In the genomic region with DNA sequence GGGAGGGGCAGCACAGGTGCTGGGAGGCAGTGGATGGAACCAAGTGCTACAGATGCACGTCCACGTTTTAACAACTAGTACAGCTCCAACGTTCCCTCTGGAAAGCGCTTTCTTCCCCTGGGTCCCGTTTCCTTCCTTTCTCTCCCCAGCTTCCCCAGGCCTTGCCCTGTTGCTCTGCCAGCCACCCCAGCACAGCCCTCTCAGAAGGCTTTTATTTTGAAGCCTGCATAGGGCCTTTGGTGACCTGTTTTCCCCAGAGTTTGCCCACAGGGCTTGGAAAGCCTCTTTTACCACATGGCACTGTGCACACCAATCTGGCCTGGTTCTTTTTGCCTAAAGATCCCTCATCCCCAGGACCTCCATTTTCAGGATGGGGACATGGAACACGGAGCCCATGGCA, we compare ENCODE assay signal across 24 cellular contexts. TPM values are rescaled to one million over a fixed set of nuclear protein-coding genes. Genes with fewer than 3 reads are reported as not detected.
DNase-seq lines count a peak whose midpoint lies in the region; ATAC-seq, FAIRE-seq and TF ChIP-seq lines count a peak whose summit lies in the region.
"Had no signal": no experiment of that assay in that cellular context is flagged by ENCODE, and none has a peak within 500 bp of the region (broad histone marks: within the 10 kb centered on the region; RNA-seq: fewer than 3 reads in every experiment).

No MANE protein-coding gene starts in this region.

- CTCF ChIA-PET in K562 (lab: Yijun Ruan, JAX; ENCODE audit: low intra/inter-chr PET ratio), result no interaction called here

- H3K79me2 ChIP-seq in K562 (ENCODE audit: control insufficient read depth, insufficient read depth, low read length), result no peaks in the 10 kb centered on the region

- WGBS in K562 (ENCODE audit: insufficient coverage, low coverage, missing lambda C conversion rate), result 0% methylated on average over 6 of the region's 6 CpGs
- 52 to 75% (median 61%) methylated on average over 6 of the region's 6 CpGs for WGBS in spleen, 5 donors

- H3K9me3 ChIP-seq in K562 (replicated peaks; ENCODE audit: control insufficient read depth, insufficient read depth, low read depth, low read length), result no peaks in the 10 kb centered on the region
- no peaks in the 10 kb centered on the region for H3K9me3 ChIP-seq in upper lobe of right lung
- H3K9me3 ChIP-seq in spleen, result no peaks in the 10 kb centered on the region
- H3K9me3 ChIP-seq: BE2C, Caco-2 had no signal

- TF ChIP-seq RAD21 in K562 (CRISPR knock-in tag; conservative IDR thresholded peaks at IDR 0.05 in 1 of 2, IDR thresholded peaks at IDR 0.05 in 1 of 2), result no peak

- H3K27me3 Mint-ChIP-seq in natural killer cell treated with Interleukin-12 subunit alpha and Interleukin-12 subunit beta and Interleukin-15 and Interleukin-18, amount 100 ng/mL, for 72 hours, result peaks cover 37 to 50% of the 10 kb centered on the region in 2 donors

- no peak overlapping the region for H3K9ac ChIP-seq in K562 (ENCODE audit: insufficient read depth in 1 of 2, low read depth in 2 of 2, low read length in 2 of 2)

- peak; percentile 42 for DNase-seq in activated effector memory CD4-positive, alpha-beta T cell treated with anti-CD3 and anti-CD28 coated beads, Interleukin-2, amount 50 U/mL, for 16 hours
- no peak for DNase-seq in activated effector memory CD4-positive, alpha-beta T cell treated with Interleukin-2 at 50 U/mL for 16 hours
- DNase-seq in G401 (ENCODE audit: low spot score) (peak; percentile 16), K562 (ENCODE audit: extremely low read depth in 1 of 4, low spot score in 3 of 4) (no peak), upper lobe of right lung (peak; percentile 17), spleen (no peak), ureter (ENCODE audit: low spot score) (no peak)
- DNase-seq in natural killer cell treated with Interleukin-12 subunit alpha and Interleukin-12 subunit beta and Interleukin-15 and Interleukin-18, amount 100 ng/mL, for 72 hours (ENCODE audit: low spot score), result no peak
- DNase-seq: BE2C; Caco-2; CD4-positive, CD25-positive, alpha-beta regulatory T cell; CD8-positive, alpha-beta T cell; DMS79; EL; GF-D8; GOT3; H7; HCEC 1CT had no signal

- no peaks in the 10 kb centered on the region for H3K9me1 ChIP-seq in K562 (ENCODE audit: control insufficient read depth, insufficient read depth, low read length)

- H3K9me3 Mint-ChIP-seq in natural killer cell treated with Interleukin-12 subunit alpha and Interleukin-12 subunit beta and Interleukin-15 and Interleukin-18, amount 100 ng/mL, for 72 hours, result no peaks in the 10 kb centered on the region
- H3K9me3 Mint-ChIP-seq: CD8-positive, alpha-beta T cell had no signal

- no peak for FAIRE-seq in K562 (lab: Jason Lieb, UNC)
- FAIRE-seq: A204.1, GM12891, GM18507 had no signal

- TF ChIP-seq EP300 in K562 (IDR thresholded peaks at IDR 0.05; ENCODE audit: low read length), result no peak

- no peaks in the 10 kb centered on the region for H3K36me3 Mint-ChIP-seq in natural killer cell treated with Interleukin-12 subunit alpha and Interleukin-12 subunit beta and Interleukin-15 and Interleukin-18, amount 100 ng/mL, for 72 hours
- H3K36me3 Mint-ChIP-seq: CD4-positive, CD25-positive, alpha-beta regulatory T cell; CD8-positive, alpha-beta T cell had no signal

- H3K27me3 ChIP-seq in K562 (ENCODE audit: control insufficient read depth in 2 of 2, insufficient read depth in 2 of 2, low read length in 2 of 2), result peaks cover 0 to 34% of the 10 kb centered on the region in 2 experiments; a peak in 2 of 5 replicates
- H3K27me3 ChIP-seq in upper lobe of right lung, result peaks cover 44% of the 10 kb centered on the region
- H3K27me3 ChIP-seq in spleen (replicated peaks in 1 of 7), result peaks cover 0 to 63% (median 0%) of the 10 kb centered on the region in 7 donors

- H3K4me3 ChIP-seq in K562, result no peak overlapping the region
- no peak overlapping the region for H3K4me3 ChIP-seq in upper lobe of right lung
- no peak overlapping the region for H3K4me3 ChIP-seq in spleen

- no peaks in the 10 kb centered on the region for H3K4me1 Mint-ChIP-seq in natural killer cell treated with Interleukin-12 subunit alpha and Interleukin-12 subunit beta and Interleukin-15 and Interleukin-18, amount 100 ng/mL, for 72 hours (ENCODE audit: low read depth in 2 of 2)

- ATAC-seq in K562 (no peak), upper lobe of right lung (no peak)
- no peak for ATAC-seq in natural killer cell treated with Interleukin-12 subunit alpha and Interleukin-12 subunit beta and Interleukin-15 and Interleukin-18, amount 100 ng/mL, for 72 hours
- ATAC-seq: CD8-positive, alpha-beta T cell had no signal

- H3K27ac ChIP-seq in K562 (ENCODE audit: extremely low read depth, low read depth, low read length) (no peak overlapping the region), upper lobe of right lung (no peak overlapping the region), spleen (no peak overlapping the region)
- H3K27ac ChIP-seq: 22Rv1, C4-2B had no signal

- H3K4me1 ChIP-seq in K562 (replicated peaks in 1 of 2; ENCODE audit: control insufficient read depth in 2 of 2, insufficient read depth in 2 of 2, low read length in 2 of 2), result no peaks in the 10 kb centered on the region
- no peaks in the 10 kb centered on the region for H3K4me1 ChIP-seq in upper lobe of right lung
- no peaks in the 10 kb centered on the region for H3K4me1 ChIP-seq in spleen
- H3K4me1 ChIP-seq: BE2C, Caco-2 had no signal

- TF ChIP-seq CTCF in K562 (IDR thresholded peaks at IDR 0.05 in 2 of 3, conservative IDR thresholded peaks at IDR 0.05 in 1 of 3; ENCODE audit: insufficient read depth in 2 of 3, low read depth in 1 of 3, low read length in 3 of 3), result no peak
- no peak for TF ChIP-seq CTCF in upper lobe of right lung (IDR thresholded peaks at IDR 0.05)
- no peak for TF ChIP-seq CTCF in spleen (IDR thresholded peaks at IDR 0.05 in 8 of 11, conservative IDR thresholded peaks at IDR 0.05 in 3 of 11)

- no peak overlapping the region for H3K4me2 ChIP-seq in K562 (ENCODE audit: insufficient read depth, low read length)

- no peaks in the 10 kb centered on the region for H3K36me3 ChIP-seq in K562 (ENCODE audit: control insufficient read depth, insufficient read depth, low read length)
- no peaks in the 10 kb centered on the region for H3K36me3 ChIP-seq in upper lobe of right lung
- H3K36me3 ChIP-seq in spleen, result no peaks in the 10 kb centered on the region
- H3K36me3 ChIP-seq: BE2C had no signal

- H3K27ac Mint-ChIP-seq in natural killer cell treated with Interleukin-12 subunit alpha and Interleukin-12 subunit beta and Interleukin-15 and Interleukin-18, amount 100 ng/mL, for 72 hours, result no peak overlapping the region
- H3K27ac Mint-ChIP-seq: CD4-positive, CD25-positive, alpha-beta regulatory T cell; CD8-positive, alpha-beta T cell had no signal

- no peak for TF ChIP-seq POLR2A in K562 (conservative IDR thresholded peaks at IDR 0.05)
- no peak for TF ChIP-seq POLR2A in spleen (IDR thresholded peaks at IDR 0.05)

- in situ Hi-C loops in G401 (cut with HindIII; ENCODE audit: low sequenced_read_pairs) (no loop called here), K562 (cut with MboI) (no loop called here)

- H4K20me1 ChIP-seq in K562 (replicated peaks; ENCODE audit: control insufficient read depth, insufficient read depth, low read length), result no peaks in the 10 kb centered on the region

- POLR2A ChIA-PET in K562 (lab: Yijun Ruan, JAX), result no interaction called here

- BruUV-seq in K562 (replicated peaks; lab: Mats Ljungman, UMichigan), result no TSS peak

- intact Hi-C loops in K562 (cut with micrococcal nuclease), result no loop called here
- intact Hi-C loops in upper lobe of right lung (cut with DNase I), result no loop called here
- intact Hi-C loops in spleen (cut with DNase I; ENCODE audit: low total_unique reads), result no loop called here

- H3K4me3 Mint-ChIP-seq in natural killer cell treated with Interleukin-12 subunit alpha and Interleukin-12 subunit beta and Interleukin-15 and Interleukin-18, amount 100 ng/mL, for 72 hours, result no peak overlapping the region
- H3K4me3 Mint-ChIP-seq: CD4-positive, CD25-positive, alpha-beta regulatory T cell; CD8-positive, alpha-beta T cell had no signal

- no peak overlapping the region for H2AFZ ChIP-seq in K562 (ENCODE audit: low read depth, low read length)

RNA-seq across cellular contexts. Expression of gene NCF4, which starts 13.9 kb away (rescaled TPM):
- not detected in 2 replicates for total RNA-seq in G401 (2014; rRNA removed; shearing (Covaris generic))
- 0.30 TPM in 1 of 2 replicates, not detected in the other for total RNA-seq in K562 (2011; cell fraction: chromatin; rRNA removed; ENCODE audit: low replicate concordance)
- 0.33 TPM in 1 of 2 replicates, not detected in the other for total RNA-seq in K562 (2011; cell fraction: nucleolus; rRNA removed)
- not detected in 2 replicates for total RNA-seq in K562 (2011; cell fraction: nucleoplasm; rRNA removed)
- total RNA-seq in K562 (2014; rRNA removed), result 0.53 and 0.95 TPM in 2 replicates
- 0.13 and 0.33 TPM in 2 replicates for total RNA-seq in K562 (2014; rRNA removed; fragmentation: Illumina TruSeq; extraction: Trizol)
- total RNA-seq in K562 (2015; rRNA removed; fragmentation: Illumina TruSeq; extraction: Trizol), result 0.58 and 0.79 TPM in 2 replicates
- total RNA-seq in K562 (2021), result 0.18 and 0.56 TPM in 2 replicates
- 0.42 and 0.87 TPM in 2 replicates for polyA plus RNA-seq in K562 (2011; rRNA removed)
- polyA plus RNA-seq in K562 (2011; cell fraction: cytosol; rRNA removed), result 0.70 and 0.72 TPM in 2 replicates
- 2.4 and 3.4 TPM in 2 replicates for polyA plus RNA-seq in K562 (2011; cell fraction: nucleus; rRNA removed)
- 0.42 and 2.9 TPM in 2 replicates for polyA plus RNA-seq in K562 (2012)
- 0.55 and 0.66 TPM in 2 replicates for polyA plus RNA-seq in K562 (2014; fragmentation: Illumina TruSeq; extraction: Trizol)
- under 1 TPM; 0.04 to 0.15 TPM for polyA plus RNA-seq in K562 (2014; fragmentation: Nextera tagmentation; extraction: Ambion mirVana)
- polyA plus RNA-seq in K562 (2014; rRNA removed), result 0.20 and 0.42 TPM in 2 replicates
- 0.18 TPM in 2 replicates for polyA minus RNA-seq in K562 (2011; rRNA and poly(A)+ RNA removed)
- polyA minus RNA-seq in K562 (2011; cell fraction: cytosol; rRNA and poly(A)+ RNA removed), result not detected in 2 replicates
- 0.22 TPM in 1 of 2 replicates, not detected in the other for polyA minus RNA-seq in K562 (2011; cell fraction: nucleus; rRNA and poly(A)+ RNA removed)
- 37.0 TPM for total RNA-seq in upper lobe of right lung
- 100 to 1,000 TPM in 6 of 7 donors, 10 to 100 TPM in 1; 89.0 to 222 (median 146) TPM for total RNA-seq in spleen
- 100 to 1,000 TPM; 116 to 178 (median 162) TPM for polyA plus RNA-seq in spleen
- total RNA-seq in ureter, result 27.2 TPM
- 10 to 100 TPM; 24.2 to 53.1 TPM for total RNA-seq in natural killer cell treated with Interleukin-12 subunit alpha and Interleukin-12 subunit beta and Interleukin-15 and Interleukin-18, amount 100 ng/mL, for 72 hours
- total RNA-seq: Caco-2, H7 had no signal
- polyA plus RNA-seq: AG04450 had no signal

RNA-seq across cellular contexts. Expression of gene PVALB, which starts 30.1 kb away (rescaled TPM):
- total RNA-seq in G401 (2014; rRNA removed; shearing (Covaris generic)), result not detected in 2 replicates
- total RNA-seq in K562 (2011; cell fraction: chromatin; rRNA removed; ENCODE audit: low replicate concordance), result not detected in 2 replicates
- not detected in 2 replicates for total RNA-seq in K562 (2011; cell fraction: nucleolus; rRNA removed)
- total RNA-seq in K562 (2011; cell fraction: nucleoplasm; rRNA removed), result not detected in 2 replicates
- not detected in 2 replicates for total RNA-seq in K562 (2014; rRNA removed)
- not detected in 2 replicates for total RNA-seq in K562 (2014; rRNA removed; fragmentation: Illumina TruSeq; extraction: Trizol)
- not detected in 2 replicates for total RNA-seq in K562 (2015; rRNA removed; fragmentation: Illumina TruSeq; extraction: Trizol)
- not detected in 2 replicates for total RNA-seq in K562 (2021)
- polyA plus RNA-seq in K562 (2011; rRNA removed), result not detected in 2 replicates
- polyA plus RNA-seq in K562 (2011; cell fraction: cytosol; rRNA removed), result not detected in 2 replicates
- polyA plus RNA-seq in K562 (2011; cell fraction: nucleus; rRNA removed), result not detected in 2 replicates
- not detected in 2 replicates for polyA plus RNA-seq in K562 (2012)
- polyA plus RNA-seq in K562 (2014; fragmentation: Illumina TruSeq; extraction: Trizol), result not detected in 2 replicates
- polyA plus RNA-seq in K562 (2014; fragmentation: Nextera tagmentation; extraction: Ambion mirVana), result not detected
- not detected in 2 replicates for polyA plus RNA-seq in K562 (2014; rRNA removed)
- polyA minus RNA-seq in K562 (2011; rRNA and poly(A)+ RNA removed), result not detected in 2 replicates
- not detected in 2 replicates for polyA minus RNA-seq in K562 (2011; cell fraction: cytosol; rRNA and poly(A)+ RNA removed)
- not detected in 2 replicates for polyA minus RNA-seq in K562 (2011; cell fraction: nucleus; rRNA and poly(A)+ RNA removed)
- total RNA-seq in upper lobe of right lung, result 2.5 TPM
- total RNA-seq in spleen, result 1 to 10 TPM in 2 of 7 donors, under 1 TPM in 3, not detected in 2; 0.91 to 3.2 (median 0.95) TPM
- polyA plus RNA-seq in spleen, result 1 to 10 TPM in 2 of 3 donors, under 1 TPM in 1; 0.52 to 2.8 (median 1.0) TPM
- 125 TPM for total RNA-seq in ureter
- total RNA-seq in natural killer cell treated with Interleukin-12 subunit alpha and Interleukin-12 subunit beta and Interleukin-15 and Interleukin-18, amount 100 ng/mL, for 72 hours, result not detected
- total RNA-seq: Caco-2; CD4-positive, CD25-positive, alpha-beta regulatory T cell; CD8-positive, alpha-beta T cell had no signal
- polyA plus RNA-seq: AG04450; CD4-positive, CD25-positive, alpha-beta regulatory T cell had no signal

Comparison
In these comparisons a context has a peak if more than half of its experiments do, and no peak if none do; other contexts are left out.
1. DNase-seq: peak in activated effector memory CD4-positive, alpha-beta T cell treated with anti-CD3 and anti-CD28 coated beads, Interleukin-2, amount 50 U/mL, for 16 hours (single experiment), G401 (single experiment) and upper lobe of right lung (single experiment); none in activated effector memory CD4-positive, alpha-beta T cell treated with Interleukin-2 at 50 U/mL for 16 hours (single experiment), K562 (0 of 4), spleen (single experiment), ureter (single experiment) and natural killer cell treated with Interleukin-12 subunit alpha and Interleukin-12 subunit beta and Interleukin-15 and Interleukin-18, amount 100 ng/mL, for 72 hours (single experiment).
2. RNA of gene NCF4, which starts 13.9 kb away (total RNA-seq): 89.0 to 222 TPM in spleen, 24.2 to 53.1 TPM in natural killer cell treated with Interleukin-12 subunit alpha and Interleukin-12 subunit beta and Interleukin-15 and Interleukin-18, amount 100 ng/mL, for 72 hours, 37.0 TPM in upper lobe of right lung (single experiment) and 27.2 TPM in ureter (single experiment); 0.13 to 0.95 TPM in K562 and not detected in G401; every median in the first group is over 10 times any median in the second.
3. RNA of gene PVALB, which starts 30.1 kb away (total RNA-seq): 125 TPM in ureter (single experiment); 2.5 TPM in upper lobe of right lung (single experiment), 0.91 to 3.2 TPM in spleen, not detected in G401, not detected in K562 and not detected in natural killer cell treated with Interleukin-12 subunit alpha and Interleukin-12 subunit beta and Interleukin-15 and Interleukin-18, amount 100 ng/mL, for 72 hours; every median in the first group is over 10 times any median in the second.